18 cellular contexts compared by ENCODE assay signal in genomic region chr12:50564948-50565297, GRCh38.
"Had no signal": no experiment of that assay in that cellular context is flagged by ENCODE, and none has a peak within 500 bp of the region (broad histone marks: within the 10 kb centered on the region; RNA-seq: fewer than 3 reads in every experiment).

No MANE protein-coding gene starts in this region.

- H3K36me3 ChIP-seq: esophagus squamous epithelium, left ventricle myocardium inferior, upper lobe of left lung had no signal

- DNase-seq: activated B cell treated with CpG ODN at 0.5 μM for 24 hours; activated CD4-positive, alpha-beta memory T cell treated with anti-CD3 and anti-CD28 coated beads for 36 hours; activated CD4-positive, alpha-beta T cell treated with anti-CD3 and anti-CD28 coated beads for 4 hours; activated naive CD4-positive, alpha-beta T cell treated with Interleukin-2 at 50 U/mL for 16 hours; activated T-cell treated with anti-CD3 and anti-CD28 coated beads for 4 hours; cerebellar nuclear complex; effector CD8-positive, alpha-beta T cell; esophagus squamous epithelium; immature natural killer cell; kidney glomerular epithelial cell; left ventricle myocardium inferior; mesenchymal stem cell; natural killer cell; nucleus accumbens; stimulated activated CD4-positive, alpha-beta T cell treated with anti-CD3 and anti-CD28 coated beads, Interleukin-12 subunit alpha, Interleukin-12 subunit beta, amount 100 ng/mL, for 4 hours; stimulated activated CD4-positive, alpha-beta T cell treated with anti-CD3 and anti-CD28 coated beads, Interleukin-1b, Interleukin-23, amount 100 ng/mL, for 48 hours; stomach; upper lobe of left lung had no signal

- ATAC-seq: natural killer cell had no signal

- H3K4me3 Mint-ChIP-seq: activated B cell treated with CpG ODN at 0.5 μM for 24 hours; activated CD4-positive, alpha-beta memory T cell treated with anti-CD3 and anti-CD28 coated beads for 36 hours; immature natural killer cell; natural killer cell had no signal

- H3K27me3 ChIP-seq: esophagus squamous epithelium, stomach, upper lobe of left lung had no signal

- H3K27ac Mint-ChIP-seq: activated CD4-positive, alpha-beta memory T cell treated with anti-CD3 and anti-CD28 coated beads for 36 hours; immature natural killer cell had no signal

- H3K36me3 Mint-ChIP-seq: activated CD4-positive, alpha-beta memory T cell treated with anti-CD3 and anti-CD28 coated beads for 36 hours; immature natural killer cell; natural killer cell had no signal

- H3K4me3 ChIP-seq: esophagus squamous epithelium, left ventricle myocardium inferior, stomach, upper lobe of left lung had no signal

- H3K9me3 ChIP-seq: esophagus squamous epithelium, left ventricle myocardium inferior, stomach, upper lobe of left lung had no signal

- H3K27me3 Mint-ChIP-seq: activated B cell treated with CpG ODN at 0.5 μM for 24 hours; activated CD4-positive, alpha-beta memory T cell treated with anti-CD3 and anti-CD28 coated beads for 36 hours had no signal

- H3K27ac ChIP-seq: esophagus squamous epithelium, left ventricle myocardium inferior had no signal

- H3K9me3 Mint-ChIP-seq: activated B cell treated with CpG ODN at 0.5 μM for 24 hours; activated CD4-positive, alpha-beta memory T cell treated with anti-CD3 and anti-CD28 coated beads for 36 hours; immature natural killer cell; natural killer cell had no signal
